8 cellular contexts compared by ENCODE assay signal in the genomic region with DNA sequence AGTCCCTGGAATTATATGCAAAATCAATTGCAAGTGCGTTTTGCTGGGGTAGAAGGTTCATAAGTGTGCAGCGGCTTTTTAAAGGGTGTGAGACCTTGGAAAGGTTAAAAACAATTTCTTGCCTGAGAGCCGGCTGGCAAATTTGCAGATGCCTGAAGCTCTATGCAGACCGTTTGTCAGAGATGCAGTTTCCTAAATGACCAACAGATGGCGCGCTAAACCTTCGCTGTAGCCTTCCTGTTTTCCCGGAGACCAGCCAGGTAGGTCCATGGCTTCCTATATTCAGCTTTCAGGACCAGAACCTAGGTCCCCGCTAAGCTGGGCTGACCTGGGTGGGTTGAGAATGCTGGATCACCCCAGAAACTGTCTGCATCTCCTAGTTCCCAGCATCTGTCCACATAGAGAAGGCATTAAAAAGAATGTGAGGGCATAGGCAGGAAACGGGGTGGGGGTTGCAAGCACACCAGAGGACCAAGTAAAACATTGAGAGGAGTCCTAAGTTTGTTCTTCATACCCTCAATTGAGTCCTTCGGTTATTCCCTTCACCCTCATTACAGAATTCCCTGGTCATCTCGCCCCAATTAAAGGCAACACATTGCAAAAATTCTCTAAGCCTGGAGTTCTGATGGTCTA. TPM values are rescaled to one million over a fixed set of nuclear protein-coding genes. Genes with fewer than 3 reads are reported as not detected.
DNase-seq lines count a peak whose midpoint lies in the region; ATAC-seq, FAIRE-seq and TF ChIP-seq lines count a peak whose summit lies in the region.

No MANE protein-coding gene starts in this region.

- H3K4me3 ChIP-seq in A673 (ENCODE audit: low read depth, low read length, poor library complexity, severe bottlenecking) (no peak overlapping the region), GM12875 (ENCODE audit: low read depth, low read length) (no peak overlapping the region), keratinocyte (ENCODE audit: control insufficient read depth in 2 of 3, extremely low read depth in 1 of 3, insufficient read depth in 2 of 3, low read depth in 1 of 3, low read length in 3 of 3) (no peak overlapping the region)

- POLR2A ChIA-PET in A673 (lab: Charles Lee; ENCODE audit: low non-redundant PET) = interaction anchor here (0.6 kb wide), 1 partner anchor 70 kb away, joined by 4 read pairs; no protein-coding TSS in a partner anchor

- peak; percentile 85 for FAIRE-seq in keratinocyte (lab: Jason Lieb, UNC)

- dilution Hi-C loops in keratinocyte (cut with MboI; ENCODE audit: extremely low pct_ligation_motif_present, low sequenced_read_pairs) = loop anchor here (25.0 kb wide), 1 partner anchor 470 kb away; no protein-coding TSS in a partner anchor

- DNase-seq in A673 (ENCODE audit: low spot score) (peak; percentile 78), NCI-H146 (lab: John Stamatoyannopoulos, UW) (peak; percentile 61), T-helper 9 cell (peak; percentile 14), caudate nucleus (lab: John Stamatoyannopoulos, UW) (peak in 54 of 61 donors; percentile 3 to 90 (median 60)), keratinocyte (ENCODE audit: low read depth, low spot score) (peak; percentile 56)
- peak; percentile 53 to 70 for DNase-seq in stimulated activated CD4-positive, alpha-beta T cell treated with anti-CD3 and anti-CD28 coated beads, Interleukin-2, amount 100 ng/mL, for 24 hours

- no peaks in the 10 kb centered on the region for H3K9me3 ChIP-seq in A673 (ENCODE audit: low read depth, low read length, poor library complexity, severe bottlenecking)
- no peaks in the 10 kb centered on the region for H3K9me3 ChIP-seq in keratinocyte (ENCODE audit: control insufficient read depth, low read depth, low read length)

- no peaks in the 10 kb centered on the region for H3K9me1 ChIP-seq in keratinocyte (ENCODE audit: control insufficient read depth, extremely low read depth, insufficient read depth, low read length)

- no peaks in the 10 kb centered on the region for H4K20me1 ChIP-seq in keratinocyte (ENCODE audit: control insufficient read depth, extremely low read depth, insufficient read depth, low read length)

- CTCF ChIA-PET in A673 (lab: Charles Lee) = interaction anchor here (0.5 to 1.3 kb wide), 13 partner anchors 24 to 796 kb away, joined by 3 to 20 read pairs (median 5); no protein-coding TSS in a partner anchor

- no TSS peak for BruUV-seq in A673 (replicated peaks; lab: Mats Ljungman, UMichigan)

- intact Hi-C loops in A673 (cut with micrococcal nuclease; ENCODE audit: unreplicated experiment) = loop anchor here (1.0 to 5.0 kb wide), 4 partner anchors 220 to 485 kb away; no protein-coding TSS in a partner anchor

- H3K4me1 ChIP-seq in A673 (ENCODE audit: insufficient read depth, low read length, poor library complexity, severe bottlenecking) (peaks cover 7% of the 10 kb centered on the region), keratinocyte (ENCODE audit: control insufficient read depth, extremely low read depth, insufficient read depth, low read length) (peaks cover 5% of the 10 kb centered on the region)

- peaks cover 3% of the 10 kb centered on the region for H3K27me3 ChIP-seq in A673 (replicated peaks; ENCODE audit: insufficient read depth, low read depth, low read length, poor library complexity)
- peaks cover 4% of the 10 kb centered on the region for H3K27me3 ChIP-seq in keratinocyte (ENCODE audit: control insufficient read depth, extremely low read depth, insufficient read depth, low read length)

- no peak overlapping the region for H3K4me2 ChIP-seq in keratinocyte (ENCODE audit: control insufficient read depth, extremely low read depth, insufficient read depth, low read depth, low read length)

- no peaks in the 10 kb centered on the region for H3K36me3 ChIP-seq in A673 (ENCODE audit: insufficient read depth, low read length, poor library complexity, severe bottlenecking)
- H3K36me3 ChIP-seq in keratinocyte (ENCODE audit: control insufficient read depth in 2 of 2, extremely low read depth in 1 of 2, insufficient read depth in 2 of 2, low read length in 2 of 2) = no peaks in the 10 kb centered on the region

- H3K9ac ChIP-seq in keratinocyte (ENCODE audit: control insufficient read depth, extremely low read depth, insufficient read depth, low read length) = no peak overlapping the region

- H2AFZ ChIP-seq in keratinocyte (ENCODE audit: control insufficient read depth, low read length) = no peak overlapping the region

- no peak for ATAC-seq in HG03439 (IDR thresholded peaks at IDR 0.05; ENCODE audit: unreplicated experiment)

- H3K27ac ChIP-seq in A673 (ENCODE audit: low read depth, low read length, poor library complexity, severe bottlenecking) (no peak overlapping the region), caudate nucleus (ENCODE audit: low read depth, low read length) (no peak overlapping the region), keratinocyte (ENCODE audit: control insufficient read depth, insufficient read depth, low read length) (no peak overlapping the region)

- TF ChIP-seq CTCF in A673 (conservative IDR thresholded peaks at IDR 0.05; ENCODE audit: low read depth, low read length) (peak; percentile 90), GM12875 (IDR thresholded peaks at IDR 0.05; ENCODE audit: borderline replicate concordance, insufficient read depth, low read depth, low read length) (peak; percentile 80), keratinocyte (optimal IDR thresholded peaks at IDR 0.05 in 1 of 3, IDR thresholded peaks at IDR 0.05 in 1 of 3, conservative IDR thresholded peaks at IDR 0.05 in 1 of 3; ENCODE audit: extremely low read depth in 1 of 3, insufficient read depth in 2 of 3, low read length in 3 of 3) (peak; percentile 89 to 94 (median 89))

- H3K79me2 ChIP-seq in keratinocyte (ENCODE audit: control insufficient read depth, insufficient read depth, low read length) = no peaks in the 10 kb centered on the region

RNA-seq across cellular contexts. Expression of a gene that starts 5.7 kb away (rescaled TPM):
- total RNA-seq in A673 (2021) = 18.0 and 25.2 TPM in 2 replicates
- 2.8 to 11.4 TPM (median 5.6 TPM) in 3 replicates for polyA plus RNA-seq in keratinocyte
- 1.8 TPM for polyA plus RNA-seq in keratinocyte (2011; ENCODE audit: low read depth)
- 6.2 and 7.2 TPM in 2 replicates for polyA plus RNA-seq in keratinocyte (2011; cell fraction: cytosol; rRNA removed)
- polyA plus RNA-seq in keratinocyte (2011; cell fraction: nucleus; rRNA removed) = 22.0 and 23.8 TPM in 2 replicates
- polyA plus RNA-seq in keratinocyte (2012; ENCODE audit: low replicate concordance) = 3.9 and 15.9 TPM in 2 replicates
- 9.7 to 66.6 TPM (median 22.5 TPM) in 3 replicates for polyA minus RNA-seq in keratinocyte
- 13.2 TPM for polyA minus RNA-seq in keratinocyte (2011; cell fraction: cytosol; rRNA and poly(A)+ RNA removed)
- 22.1 and 29.6 TPM in 2 replicates for polyA minus RNA-seq in keratinocyte (2011; cell fraction: nucleus; rRNA and poly(A)+ RNA removed)

Comparison
In these comparisons a context has a peak if more than half of its experiments do, and no peak if none do; other contexts are left out.
1. DNase-seq: peak in every context shown above with its lines; median percentile 78 in A673; 62 in stimulated activated CD4-positive, alpha-beta T cell treated with anti-CD3 and anti-CD28 coated beads, Interleukin-2, amount 100 ng/mL, for 24 hours; 61 in NCI-H146; 60 in caudate nucleus; 56 in keratinocyte; 14 in T-helper 9 cell.